In genomic region chr10:91144961-91145360, GRCh38 we compare ENCODE assay signal across 21 cellular contexts.
"Had no signal": no experiment of that assay in that cellular context is flagged by ENCODE, and none has a peak within 500 bp of the region (broad histone marks: within the 10 kb centered on the region; RNA-seq: fewer than 3 reads in every experiment).

No MANE protein-coding gene starts in this region.

- ATAC-seq: activated T-cell treated with anti-CD3 and anti-CD28 coated beads, Interleukin-2, amount 50 U/mL, for 72 hours had no signal

- DNase-seq: activated CD4-positive, alpha-beta T cell treated with anti-CD3 and anti-CD28 coated beads for 1 hour; activated effector memory CD4-positive, alpha-beta T cell treated with anti-CD3 and anti-CD28 coated beads, Interleukin-2, amount 50 U/mL, for 16 hours; activated naive CD4-positive, alpha-beta T cell treated with anti-CD3 and anti-CD28 coated beads, Interleukin-2, amount 50 U/mL, for 16 hours; activated T-cell treated with anti-CD3 and anti-CD28 coated beads, Interleukin-2, amount 50 U/mL, for 72 hours; cerebellar nuclear complex; cortex of kidney; glutamatergic neuron; hypothalamus; midbrain; nephron progenitor cell; occipital lobe; posterior cingulate gyrus; stimulated activated CD4-positive, alpha-beta T cell treated with anti-CD3 and anti-CD28 coated beads, Interleukin-12 subunit alpha, Interleukin-12 subunit beta, amount 100 ng/mL, for 4 hours; stimulated activated CD4-positive, alpha-beta T cell treated with anti-CD3 and anti-CD28 coated beads, Interleukin-1b, Interleukin-23, amount 100 ng/mL, for 48 hours; stimulated activated CD8-positive, alpha-beta memory T cell treated with anti-CD3 and anti-CD28 coated beads, Interleukin-4, amount 100 ng/mL, for 48 hours; stimulated activated naive CD4-positive, alpha-beta T cell; T-helper 2 cell; thyroid gland; WERI-Rb-1 had no signal

- H3K4me3 ChIP-seq: ascending aorta, lung, thyroid gland had no signal
